8 cellular contexts compared by ENCODE assay signal in genomic region chr10:62109532-62110293, GRCh38.
DNase-seq lines count a peak whose midpoint lies in the region; ATAC-seq and TF ChIP-seq lines count a peak whose summit lies in the region.

No MANE protein-coding gene starts in this region.

- peaks cover 20% of the 10 kb centered on the region for H3K4me1 ChIP-seq in CD8-positive, alpha-beta T cell (ENCODE audit: insufficient read depth, low read length)
- H3K4me1 ChIP-seq in testis, result no peaks in the 10 kb centered on the region

- H3K4me3 ChIP-seq in CD8-positive, alpha-beta T cell (ENCODE audit: low read depth, low read length), result no peak overlapping the region
- no peak overlapping the region for H3K4me3 ChIP-seq in testis

- peaks cover 29% of the 10 kb centered on the region for H3K4me1 Mint-ChIP-seq in CD8-positive, alpha-beta T cell (ENCODE audit: low read depth)
- H3K4me1 Mint-ChIP-seq in stimulated activated naive CD8-positive, alpha-beta T cell treated with anti-CD3 and anti-CD28 coated beads, Interleukin-15, amount 100 ng/mL, for 72 hours, result peaks cover 51% of the 10 kb centered on the region

- H3K4me3 Mint-ChIP-seq in CD8-positive, alpha-beta T cell, result no peak overlapping the region
- H3K4me3 Mint-ChIP-seq in stimulated activated naive CD8-positive, alpha-beta T cell treated with anti-CD3 and anti-CD28 coated beads, Interleukin-15, amount 100 ng/mL, for 72 hours, result no peak overlapping the region

- H3K9me3 ChIP-seq in CD8-positive, alpha-beta T cell (ENCODE audit: low read length), result no peaks in the 10 kb centered on the region
- H3K9me3 ChIP-seq in testis, result no peaks in the 10 kb centered on the region

- H3K36me3 ChIP-seq in CD8-positive, alpha-beta T cell (ENCODE audit: insufficient read depth, low read length), result no peaks in the 10 kb centered on the region
- no peaks in the 10 kb centered on the region for H3K36me3 ChIP-seq in testis (ENCODE audit: low read depth, missing control alignments)

- no peaks in the 10 kb centered on the region for H3K27me3 Mint-ChIP-seq in CD8-positive, alpha-beta T cell (ENCODE audit: low read depth)
- no peaks in the 10 kb centered on the region for H3K27me3 Mint-ChIP-seq in stimulated activated naive CD8-positive, alpha-beta T cell treated with anti-CD3 and anti-CD28 coated beads, Interleukin-15, amount 100 ng/mL, for 72 hours

- H3K27me3 ChIP-seq in CD8-positive, alpha-beta T cell (ENCODE audit: insufficient read depth, low read length), result no peaks in the 10 kb centered on the region
- no peaks in the 10 kb centered on the region for H3K27me3 ChIP-seq in testis

- intact Hi-C loops in CD8-positive, alpha-beta T cell (cut with DNase I, micrococcal nuclease), result loop anchor here in 1 of 2 experiments (5.0 kb wide), 1 partner anchor 33 kb away; no protein-coding TSS in a partner anchor
- intact Hi-C loops in testis (cut with DNase I; ENCODE audit: low total_unique reads), result no loop called here

- no peak for TF ChIP-seq CTCF in CD8-positive, alpha-beta T cell (IDR thresholded peaks at IDR 0.05)
- TF ChIP-seq CTCF in testis (IDR thresholded peaks at IDR 0.05), result no peak

- H3K27ac Mint-ChIP-seq in CD8-positive, alpha-beta T cell, result peak overlapping the region; percentile 16
- peak overlapping the region in 1 of 2 donors; percentile 88 for H3K27ac Mint-ChIP-seq in stimulated activated naive CD8-positive, alpha-beta T cell treated with anti-CD3 and anti-CD28 coated beads, Interleukin-15, amount 100 ng/mL, for 72 hours

- DNase-seq in CD8-positive, alpha-beta T cell, result no peak
- DNase-seq in SIG-M5 treated with dmso at 0.1 percent for 504 hours (lab: John Stamatoyannopoulos, UW; ENCODE audit: unreplicated experiment), result peak; percentile 80
- DNase-seq in iPS-NIHi7 (ENCODE audit: extremely low spot score), result no peak
- no peak for DNase-seq in stimulated activated naive CD8-positive, alpha-beta T cell treated with anti-CD3 and anti-CD28 coated beads, Interleukin-15, amount 100 ng/mL, for 72 hours
- no peak for DNase-seq in left lobe of liver (ENCODE audit: low spot score)
- DNase-seq in testis, result no peak

- POLR2A ChIA-PET in CD8-positive, alpha-beta T cell (lab: Charles Lee), result no interaction called here

- no peak for ATAC-seq in CD8-positive, alpha-beta T cell
- ATAC-seq in GM19395 (IDR thresholded peaks at IDR 0.05; ENCODE audit: unreplicated experiment), result peak; percentile 81
- ATAC-seq in HG03103 (IDR thresholded peaks at IDR 0.05; ENCODE audit: low read depth, unreplicated experiment), result peak; percentile 74
- no peak for ATAC-seq in stimulated activated naive CD8-positive, alpha-beta T cell treated with anti-CD3 and anti-CD28 coated beads, Interleukin-15, amount 100 ng/mL, for 72 hours
- ATAC-seq in left lobe of liver, result no peak

- H3K9me3 Mint-ChIP-seq in CD8-positive, alpha-beta T cell, result no peaks in the 10 kb centered on the region
- peaks cover 0 to 5% of the 10 kb centered on the region in 2 donors for H3K9me3 Mint-ChIP-seq in stimulated activated naive CD8-positive, alpha-beta T cell treated with anti-CD3 and anti-CD28 coated beads, Interleukin-15, amount 100 ng/mL, for 72 hours

- no peak for TF ChIP-seq POLR2A in testis (IDR thresholded peaks at IDR 0.05)

- no peak overlapping the region for H3K27ac ChIP-seq in CD8-positive, alpha-beta T cell (ENCODE audit: low read depth, low read length)
- no peak overlapping the region for H3K27ac ChIP-seq in testis

- CTCF ChIA-PET in CD8-positive, alpha-beta T cell (lab: Charles Lee), result interaction anchor here (1.2 to 4.0 kb wide), 2 partner anchors 70 to 135 kb away, joined by 4 to 15 read pairs; no protein-coding TSS in a partner anchor

- WGBS in testis, 2 donors, result 77 to 92% methylated on average over 1 of the region's 1 CpG

- H3K36me3 Mint-ChIP-seq in CD8-positive, alpha-beta T cell, result no peaks in the 10 kb centered on the region

Comparison
In these comparisons a context has a peak if more than half of its experiments do, and no peak if none do; other contexts are left out.
1. ATAC-seq: peak in GM19395 (single experiment) and HG03103 (single experiment); none in CD8-positive, alpha-beta T cell (single experiment), stimulated activated naive CD8-positive, alpha-beta T cell treated with anti-CD3 and anti-CD28 coated beads, Interleukin-15, amount 100 ng/mL, for 72 hours (single experiment) and left lobe of liver (single experiment).